ENCODE assay signal across 29 cellular contexts in genomic region chr15:71812966-71813722, GRCh38. TPM values are rescaled to one million over a fixed set of nuclear protein-coding genes. Genes with fewer than 3 reads are reported as not detected.
A peak's percentile ranks its signal among the peaks of the same experiment; 100 is the strongest.
DNase-seq lines count a peak whose midpoint lies in the region; ATAC-seq and TF ChIP-seq lines count a peak whose summit lies in the region.
"Had no signal": no experiment of that assay in that cellular context is flagged by ENCODE, and none has a peak within 500 bp of the region (broad histone marks: within the 10 kb centered on the region; RNA-seq: fewer than 3 reads in every experiment).

No MANE protein-coding gene starts in this region.

- TF ChIP-seq CTCF in right atrium auricular region (IDR thresholded peaks at IDR 0.05) (no peak), foreskin fibroblast (IDR thresholded peaks at IDR 0.05; ENCODE audit: low read depth, low read length) (no peak), lower lobe of right lung (IDR thresholded peaks at IDR 0.05) (no peak), upper lobe of right lung (IDR thresholded peaks at IDR 0.05) (no peak)

- peaks cover 0 to under 1% of the 10 kb centered on the region in 2 donors for H3K4me1 ChIP-seq in right atrium auricular region
- no peaks in the 10 kb centered on the region for H3K4me1 ChIP-seq in lower lobe of right lung
- no peaks in the 10 kb centered on the region for H3K4me1 ChIP-seq in upper lobe of right lung
- H3K4me1 ChIP-seq: pancreas, stomach, uterus had no signal

- H3K27ac ChIP-seq in right atrium auricular region (peak overlapping the region in 1 of 2 donors; percentile 40), lower lobe of right lung (no peak overlapping the region), upper lobe of right lung (no peak overlapping the region)
- H3K27ac ChIP-seq: brain microvascular endothelial cell, pancreas, PC-9, stomach, uterus had no signal

- H3K9me3 ChIP-seq in right atrium auricular region (no peaks in the 10 kb centered on the region), lower lobe of right lung (no peaks in the 10 kb centered on the region), upper lobe of right lung (no peaks in the 10 kb centered on the region)
- H3K9me3 ChIP-seq: pancreas, stomach, uterus had no signal

- ATAC-seq in Right ventricle myocardium superior (ENCODE audit: poor library complexity) (peak; percentile 70), lower lobe of right lung (peak; percentile 13 to 50), upper lobe of right lung (peak; percentile 41), HG02763 (IDR thresholded peaks at IDR 0.05; ENCODE audit: unreplicated experiment) (no peak), GM21576 (IDR thresholded peaks at IDR 0.05; ENCODE audit: unreplicated experiment) (no peak)
- ATAC-seq: activated CD4-positive, CD25-positive, alpha-beta regulatory T cell treated with anti-CD3 and anti-CD28 coated beads, Interleukin-2, amount 50 U/mL, for 24 hours; activated T-helper 17 cell treated with anti-CD3 and anti-CD28 coated beads, Interleukin-2, amount 50 U/mL, for 72 hours; pancreas; T-helper 17 cell had no signal

- H3K27me3 ChIP-seq in right atrium auricular region: no peaks in the 10 kb centered on the region
- H3K27me3 ChIP-seq in lower lobe of right lung (ENCODE audit: low read depth): no peaks in the 10 kb centered on the region
- no peaks in the 10 kb centered on the region for H3K27me3 ChIP-seq in upper lobe of right lung
- H3K27me3 ChIP-seq: brain microvascular endothelial cell, pancreas, stomach, uterus had no signal

- H3K4me3 ChIP-seq in right atrium auricular region (no peak overlapping the region), foreskin fibroblast (ENCODE audit: low read depth in 1 of 2, low read length in 2 of 2) (no peak overlapping the region), lower lobe of right lung (no peak overlapping the region), upper lobe of right lung (no peak overlapping the region)
- H3K4me3 ChIP-seq: pancreas, PC-9, stomach, uterus had no signal

- intact Hi-C loops in Right ventricle myocardium superior (cut with DNase I): no loop called here
- intact Hi-C loops in lower lobe of right lung (cut with DNase I): no loop called here
- intact Hi-C loops in upper lobe of right lung (cut with DNase I): no loop called here

- no peak for DNase-seq in Right ventricle myocardium superior
- no peak for DNase-seq in right atrium auricular region (ENCODE audit: low spot score)
- DNase-seq in foreskin fibroblast: peak; percentile 34 to 65
- DNase-seq in lower lobe of right lung: no peak
- no peak for DNase-seq in upper lobe of right lung
- no peak for DNase-seq in activated CD4-positive, CD25-positive, alpha-beta regulatory T cell treated with anti-CD3 and anti-CD28 coated beads, Interleukin-2, amount 50 U/mL, for 72 hours
- DNase-seq: activated CD4-positive, alpha-beta memory T cell treated with anti-CD3 and anti-CD28 coated beads, Interleukin-2, amount 10 ng/mL, durations not matched to agents 7 days and 5 days; amygdala; brain microvascular endothelial cell; CD4-positive, alpha-beta T cell; DMS79 treated with DMSO at 0.1 percent for 48 hours; GDM1; HCEC 1CT; KG1; midbrain; MM.1S; NCI-H2029; NCI-H526 treated with DMSO at 0.1 percent for 48 hours; PC-9; stimulated activated CD4-positive, alpha-beta T cell treated with anti-CD3 and anti-CD28 coated beads, Interleukin-2, amount 100 ng/mL, for 24 hours; stomach; T-helper 17 cell; uterus had no signal

- no peaks in the 10 kb centered on the region for H3K36me3 ChIP-seq in right atrium auricular region
- no peaks in the 10 kb centered on the region for H3K36me3 ChIP-seq in lower lobe of right lung
- no peaks in the 10 kb centered on the region for H3K36me3 ChIP-seq in upper lobe of right lung
- H3K36me3 ChIP-seq: brain microvascular endothelial cell, pancreas, stomach, uterus had no signal

RNA-seq across cellular contexts. Expression of gene NR2E3, which starts 2.8 kb away (rescaled TPM):
- 0.70 TPM for total RNA-seq in Right ventricle myocardium superior
- not detected for total RNA-seq in right atrium auricular region
- not detected for total RNA-seq in lower lobe of right lung
- 0.26 TPM for total RNA-seq in upper lobe of right lung
- total RNA-seq: A172; activated CD4-positive, alpha-beta memory T cell treated with anti-CD3 and anti-CD28 coated beads, Interleukin-2, amount 10 ng/mL, durations not matched to agents 7 days and 5 days; activated T-helper 17 cell treated with anti-CD3 and anti-CD28 coated beads, Interleukin-2, amount 50 U/mL, for 72 hours; CD4-positive, alpha-beta T cell; T-helper 17 cell had no signal

Comparison
In these comparisons a context has a peak if more than half of its experiments do, and no peak if none do; other contexts are left out.
1. ATAC-seq: peak in Right ventricle myocardium superior (single experiment), lower lobe of right lung (2 of 2) and upper lobe of right lung (single experiment); none in HG02763 (single experiment) and GM21576 (single experiment).
2. DNase-seq: peak in foreskin fibroblast (2 of 2); none in Right ventricle myocardium superior (single experiment), right atrium auricular region (single experiment), lower lobe of right lung (single experiment), upper lobe of right lung (single experiment) and activated CD4-positive, CD25-positive, alpha-beta regulatory T cell treated with anti-CD3 and anti-CD28 coated beads, Interleukin-2, amount 50 U/mL, for 72 hours (single experiment).